8 cellular contexts compared by ENCODE assay signal in the genomic region with DNA sequence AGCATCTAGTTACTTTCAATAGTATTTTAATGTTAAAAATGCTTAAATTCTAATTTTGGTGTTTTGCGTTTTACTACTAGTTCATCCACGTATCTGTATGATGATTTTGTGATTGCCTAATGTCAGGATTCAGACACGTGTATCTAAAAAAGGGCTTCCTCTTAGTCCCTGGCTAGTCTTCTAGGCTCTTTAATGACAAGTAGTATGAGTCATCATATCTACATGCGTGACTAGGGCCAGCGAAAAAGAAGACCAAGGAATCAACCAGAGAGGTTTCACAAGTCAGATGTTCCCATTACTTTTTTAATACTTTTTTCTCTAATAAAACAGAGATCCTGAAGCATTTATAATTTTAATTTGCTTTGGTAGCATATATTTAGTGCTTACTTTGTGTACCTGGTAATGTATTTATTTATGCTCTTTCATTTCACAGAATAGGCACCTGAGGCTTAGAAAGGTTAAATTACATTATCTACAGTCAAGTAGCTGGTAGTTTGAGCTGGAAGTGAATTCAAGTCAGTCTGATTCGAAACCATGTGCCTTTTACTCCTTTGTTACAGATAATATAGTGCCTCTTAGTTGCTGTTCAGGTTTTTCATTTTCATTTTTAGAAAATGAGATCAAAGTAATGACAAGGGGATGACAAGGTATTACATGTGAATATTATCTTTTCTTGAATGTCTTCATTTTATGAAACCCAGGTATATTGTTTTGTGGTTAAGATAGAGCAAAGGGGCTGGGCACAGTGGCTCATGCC.
DNase-seq lines count a peak whose midpoint lies in the region; ATAC-seq and TF ChIP-seq lines count a peak whose summit lies in the region.

No MANE protein-coding gene starts in this region.

- H3K4me1 ChIP-seq in right atrium auricular region, result no peaks in the 10 kb centered on the region
- H3K4me1 ChIP-seq in body of pancreas, result no peaks in the 10 kb centered on the region
- H3K4me1 ChIP-seq in trophoblast cell (ENCODE audit: control insufficient read depth in 1 of 2, insufficient read depth in 2 of 2, low read length in 2 of 2), result no peaks in the 10 kb centered on the region

- H3K4me3 ChIP-seq in right atrium auricular region, result no peak overlapping the region
- H3K4me3 ChIP-seq in body of pancreas, result no peak overlapping the region
- no peak overlapping the region for H3K4me3 ChIP-seq in trophoblast cell (ENCODE audit: low read depth, low read length)

- TF ChIP-seq POLR2A in body of pancreas (IDR thresholded peaks at IDR 0.05), result no peak

- H3K9ac ChIP-seq in trophoblast cell (ENCODE audit: low read length), result no peak overlapping the region

- H3K14ac ChIP-seq in trophoblast cell (ENCODE audit: low read length), result no peak overlapping the region

- H3K23ac ChIP-seq in trophoblast cell (ENCODE audit: low read length), result no peak overlapping the region

- DNase-seq in Right ventricle myocardium inferior (ENCODE audit: missing footprints), result no peak
- no peak for DNase-seq in right atrium auricular region (ENCODE audit: low spot score)
- peak; percentile 18 for DNase-seq in RWPE1 (ENCODE audit: low spot score)
- DNase-seq in body of pancreas, result no peak
- DNase-seq in trophoblast cell, result no peak
- DNase-seq in HK-2 (ENCODE audit: unreplicated experiment), result no peak
- no peak for DNase-seq in HuH-7 (ENCODE audit: low spot score)

- H3K27me3 ChIP-seq in right atrium auricular region (no peaks in the 10 kb centered on the region), body of pancreas (no peaks in the 10 kb centered on the region), trophoblast cell (ENCODE audit: insufficient read depth, low read length) (no peaks in the 10 kb centered on the region)

- no peak overlapping the region for H4K91ac ChIP-seq in trophoblast cell (ENCODE audit: low read depth, low read length)

- no peak overlapping the region for H4K12ac ChIP-seq in trophoblast cell (ENCODE audit: low read depth, low read length)

- H3K4me2 ChIP-seq in trophoblast cell (ENCODE audit: low read length), result no peak overlapping the region

- no peak overlapping the region for H2BK120ac ChIP-seq in trophoblast cell (ENCODE audit: insufficient read depth, low read length, poor library complexity)

- CTCF ChIA-PET in RWPE1 (lab: Yijun Ruan, JAX), result interaction anchor here (0.5 kb wide), 1 partner anchor 21 kb away, joined by 4 read pairs; no protein-coding TSS in a partner anchor

- no peaks in the 10 kb centered on the region for H3K79me2 ChIP-seq in trophoblast cell (ENCODE audit: control insufficient read depth, insufficient read depth, low read length, poor library complexity)

- H3K9me3 ChIP-seq in right atrium auricular region, result no peaks in the 10 kb centered on the region
- no peaks in the 10 kb centered on the region for H3K9me3 ChIP-seq in body of pancreas
- no peaks in the 10 kb centered on the region for H3K9me3 ChIP-seq in trophoblast cell (ENCODE audit: insufficient read depth, low read depth, low read length)

- peak; percentile 65 for ATAC-seq in Right ventricle myocardium inferior
- ATAC-seq in HG03097 (IDR thresholded peaks at IDR 0.05; ENCODE audit: low FRiP score, unreplicated experiment), result peak; percentile 78
- no peak for ATAC-seq in body of pancreas

- no peak overlapping the region for H3K4ac ChIP-seq in trophoblast cell (ENCODE audit: low read depth, low read length)

- no peak overlapping the region for H2BK5ac ChIP-seq in trophoblast cell (ENCODE audit: low read depth, low read length, poor library complexity)

- TF ChIP-seq CTCF in right atrium auricular region (IDR thresholded peaks at IDR 0.05) (no peak), RWPE1 (conservative IDR thresholded peaks at IDR 0.05; ENCODE audit: low read depth) (no peak), body of pancreas (IDR thresholded peaks at IDR 0.05) (no peak)

- H2AFZ ChIP-seq in trophoblast cell (ENCODE audit: insufficient read depth, low read length, poor library complexity), result no peak overlapping the region

- H3K36me3 ChIP-seq in right atrium auricular region (no peaks in the 10 kb centered on the region), body of pancreas (replicated peaks in 1 of 2; ENCODE audit: insufficient read depth in 1 of 2, low read depth in 2 of 2) (no peaks in the 10 kb centered on the region), trophoblast cell (ENCODE audit: control insufficient read depth in 1 of 2, insufficient read depth in 2 of 2, low read length in 2 of 2) (no peaks in the 10 kb centered on the region)

- POLR2A ChIA-PET in RWPE1 (lab: Yijun Ruan, JAX; ENCODE audit: low non-redundant PET), result no interaction called here

- H4K8ac ChIP-seq in trophoblast cell (ENCODE audit: low read depth, low read length), result no peak overlapping the region

- no peak overlapping the region for H2BK12ac ChIP-seq in trophoblast cell (ENCODE audit: low read length)

- no peaks in the 10 kb centered on the region for H3K79me1 ChIP-seq in trophoblast cell (ENCODE audit: low read length)

- no peak overlapping the region for H2AK5ac ChIP-seq in trophoblast cell (ENCODE audit: low read length)

- intact Hi-C loops in Right ventricle myocardium inferior (cut with DNase I), result no loop called here
- intact Hi-C loops in body of pancreas (cut with DNase I), result no loop called here

- H3K27ac ChIP-seq in right atrium auricular region (no peak overlapping the region), RWPE1 (no peak overlapping the region), body of pancreas (no peak overlapping the region), trophoblast cell (ENCODE audit: low read depth, low read length) (no peak overlapping the region)

- 82 to 86% methylated on average over 6 of the region's 6 CpGs for WGBS in body of pancreas, 2 donors
- WGBS in trophoblast cell (ENCODE audit: extremely low coverage, insufficient coverage, insufficient read length), result no CpG with 5 or more reads among the region's 6 CpGs

- H3K18ac ChIP-seq in trophoblast cell (ENCODE audit: low read length), result no peak overlapping the region
